In genomic region chr11:44538375-44539054, GRCh38 we compare ENCODE assay signal across 8 cellular contexts. TPM values are rescaled to one million over a fixed set of nuclear protein-coding genes. Genes with fewer than 3 reads are reported as not detected.
DNase-seq lines count a peak whose midpoint lies in the region; ATAC-seq and TF ChIP-seq lines count a peak whose summit lies in the region.

No MANE protein-coding gene starts in this region.

- H3K27me3 ChIP-seq in DOHH2 (ENCODE audit: control insufficient read depth, low read length) (peaks cover 10% of the 10 kb centered on the region), left ventricle myocardium inferior (ENCODE audit: low read depth) (no peaks in the 10 kb centered on the region)

- H3K9me3 ChIP-seq in DOHH2 (ENCODE audit: control insufficient read depth, insufficient read depth, low read length) (no peaks in the 10 kb centered on the region), left ventricle myocardium inferior (replicated peaks) (no peaks in the 10 kb centered on the region)

- intact Hi-C loops in left ventricle myocardium inferior (cut with micrococcal nuclease): loop anchor here (5.0 to 10.0 kb wide), 3 partner anchors 251 to 444 kb away; partner anchors contain the start of gene EXT2

- H3K27ac Mint-ChIP-seq in activated naive CD8-positive, alpha-beta T cell treated with anti-CD3 and anti-CD28 coated beads, Interleukin-2, amount 50 U/mL, for 24 hours: no peak overlapping the region

- H3K4me3 ChIP-seq in DOHH2 (ENCODE audit: low read length): no peak overlapping the region
- peak overlapping the region; percentile 26 for H3K4me3 ChIP-seq in left ventricle myocardium inferior
- H3K4me3 ChIP-seq in retinal pigment epithelial cell (ENCODE audit: low read length): no peak overlapping the region

- H3K79me2 ChIP-seq in DOHH2 (ENCODE audit: control insufficient read depth, low read length): no peaks in the 10 kb centered on the region

- H3K9me2 ChIP-seq in DOHH2 (replicated peaks; ENCODE audit: control insufficient read depth, low read length): no peaks in the 10 kb centered on the region

- H3K27me3 Mint-ChIP-seq in activated naive CD8-positive, alpha-beta T cell treated with anti-CD3 and anti-CD28 coated beads, Interleukin-2, amount 50 U/mL, for 24 hours: peaks cover 8% of the 10 kb centered on the region

- DNase-seq in HCEC 1CT: peak; percentile 44
- DNase-seq in NCI-H128 (lab: John Stamatoyannopoulos, UW; ENCODE audit: unreplicated experiment): peak; percentile 61
- DNase-seq in SW480 (ENCODE audit: low spot score): peak; percentile 77
- peak; percentile 79 for DNase-seq in activated naive CD8-positive, alpha-beta T cell treated with anti-CD3 and anti-CD28 coated beads, Interleukin-2, amount 50 U/mL, for 24 hours
- DNase-seq in left ventricle myocardium inferior: peak; percentile 76
- no peak for DNase-seq in retinal pigment epithelial cell (ENCODE audit: low read depth)

- H3K36me3 ChIP-seq in DOHH2 (ENCODE audit: control insufficient read depth, low read length) (no peaks in the 10 kb centered on the region), left ventricle myocardium inferior (no peaks in the 10 kb centered on the region)

- no peak overlapping the region for H3K4me3 Mint-ChIP-seq in activated naive CD8-positive, alpha-beta T cell treated with anti-CD3 and anti-CD28 coated beads, Interleukin-2, amount 50 U/mL, for 24 hours

- ATAC-seq in activated naive CD8-positive, alpha-beta T cell treated with anti-CD3 and anti-CD28 coated beads, Interleukin-2, amount 50 U/mL, for 24 hours: peak; percentile 90
- no peak for ATAC-seq in GM19397 (IDR thresholded peaks at IDR 0.05; ENCODE audit: unreplicated experiment)

- no peaks in the 10 kb centered on the region for H3K36me3 Mint-ChIP-seq in activated naive CD8-positive, alpha-beta T cell treated with anti-CD3 and anti-CD28 coated beads, Interleukin-2, amount 50 U/mL, for 24 hours (ENCODE audit: low read depth)

- H3K9me3 Mint-ChIP-seq in activated naive CD8-positive, alpha-beta T cell treated with anti-CD3 and anti-CD28 coated beads, Interleukin-2, amount 50 U/mL, for 24 hours: no peaks in the 10 kb centered on the region

- H3K27ac ChIP-seq in DOHH2 (ENCODE audit: low read depth, low read length) (no peak overlapping the region), left ventricle myocardium inferior (replicated peaks) (no peak overlapping the region)

- H3K4me1 ChIP-seq in DOHH2 (ENCODE audit: control insufficient read depth, low read length) (no peaks in the 10 kb centered on the region), left ventricle myocardium inferior (peaks cover 11% of the 10 kb centered on the region)

- H4K20me1 ChIP-seq in DOHH2 (ENCODE audit: control insufficient read depth, insufficient read depth, low read depth, low read length): 0 out of 2 replicates have a peak, but pooled peaks cover 5% of the 10 kb centered on the region

- peak; percentile 95 for TF ChIP-seq CTCF in DOHH2 (IDR thresholded peaks at IDR 0.05; ENCODE audit: low read depth, low read length, poor library complexity, severe bottlenecking)
- peak; percentile 98 for TF ChIP-seq CTCF in left ventricle myocardium inferior (IDR thresholded peaks at IDR 0.05; ENCODE audit: borderline replicate concordance)
- peak; percentile 90 for TF ChIP-seq CTCF in retinal pigment epithelial cell (conservative IDR thresholded peaks at IDR 0.05; ENCODE audit: low read depth, low read length)

- no peaks in the 10 kb centered on the region for H3F3A ChIP-seq in DOHH2 (ENCODE audit: control insufficient read depth, insufficient read depth)

- H3K4me2 ChIP-seq in DOHH2 (ENCODE audit: low read length): no peak overlapping the region

- no peaks in the 10 kb centered on the region for H3K4me1 Mint-ChIP-seq in activated naive CD8-positive, alpha-beta T cell treated with anti-CD3 and anti-CD28 coated beads, Interleukin-2, amount 50 U/mL, for 24 hours

RNA-seq across cellular contexts. Expression of gene CD82, which starts 26.9 kb away (rescaled TPM):
- total RNA-seq in left ventricle myocardium inferior: 49.6 TPM
